ENCODE assay signal across 8 cellular contexts in the genomic region with DNA sequence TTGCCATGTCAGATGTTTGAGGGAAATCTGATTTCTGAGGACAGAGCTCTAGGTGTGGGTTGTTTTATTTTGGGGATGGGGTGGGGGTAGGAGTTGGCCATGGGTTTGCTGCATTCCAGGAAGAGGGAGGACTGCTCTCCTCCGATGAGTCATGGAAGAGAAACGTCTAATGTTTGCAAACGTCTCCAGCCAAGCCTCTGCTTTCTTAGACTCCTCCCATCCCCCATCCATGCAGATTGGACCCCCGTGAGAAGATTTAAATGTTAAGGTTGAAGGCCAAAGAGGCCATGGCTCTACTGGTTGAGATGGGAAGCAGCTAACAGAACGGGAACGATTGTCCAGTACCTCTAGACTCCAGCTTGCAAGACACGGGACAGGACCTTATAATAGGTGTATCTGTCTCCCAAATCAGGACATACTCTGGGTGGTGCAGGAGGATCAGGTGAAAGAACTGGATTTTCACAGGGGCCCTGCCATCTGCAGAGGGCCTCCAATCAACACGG. TPM values are rescaled to one million over a fixed set of nuclear protein-coding genes. Genes with fewer than 3 reads are reported as not detected.
DNase-seq lines count a peak whose midpoint lies in the region; ATAC-seq and TF ChIP-seq lines count a peak whose summit lies in the region.

No MANE protein-coding gene starts in this region.

- ATAC-seq in RWPE2 (ENCODE audit: low read depth), result peak; percentile 83
- no peak for ATAC-seq in HG03280 (IDR thresholded peaks at IDR 0.05; ENCODE audit: unreplicated experiment)
- ATAC-seq in GM19395 (IDR thresholded peaks at IDR 0.05; ENCODE audit: unreplicated experiment), result no peak

- H3K9me3 Mint-ChIP-seq in progenitor cell of endocrine pancreas (ENCODE audit: low read depth), result no peaks in the 10 kb centered on the region

- H3K4me3 ChIP-seq in RWPE2 (ENCODE audit: severe bottlenecking), result no peak overlapping the region
- H3K4me3 ChIP-seq in fibroblast of the aortic adventitia (ENCODE audit: low read depth, low read length), result no peak overlapping the region

- no peaks in the 10 kb centered on the region for H3K9me3 ChIP-seq in RWPE2 (ENCODE audit: severe bottlenecking)

- TF ChIP-seq CTCF in RWPE2 (IDR thresholded peaks at IDR 0.05; ENCODE audit: poor library complexity, severe bottlenecking), result no peak
- TF ChIP-seq CTCF in fibroblast of the aortic adventitia (IDR thresholded peaks at IDR 0.05; ENCODE audit: insufficient read depth, low read length), result no peak
- no peak for TF ChIP-seq CTCF in progenitor cell of endocrine pancreas (IDR thresholded peaks at IDR 0.05; ENCODE audit: unreplicated experiment)

- peaks cover 2% of the 10 kb centered on the region for H3K36me3 Mint-ChIP-seq in progenitor cell of endocrine pancreas (ENCODE audit: insufficient read depth)

- H3K27ac Mint-ChIP-seq in progenitor cell of endocrine pancreas, result peak overlapping the region; percentile 59

- peak overlapping the region; percentile 94 for H3K27ac ChIP-seq in RWPE2 (ENCODE audit: poor library complexity, severe bottlenecking)

- peaks cover 16% of the 10 kb centered on the region for H3K4me1 Mint-ChIP-seq in progenitor cell of endocrine pancreas (ENCODE audit: low read depth)

- DNase-seq in ELR (ENCODE audit: low read depth) (peak; percentile 83), RWPE2 (ENCODE audit: low spot score) (no peak), fibroblast of the aortic adventitia (ENCODE audit: low read depth) (peak; percentile 85), progenitor cell of endocrine pancreas (ENCODE audit: low spot score, unreplicated experiment) (no peak)
- no peak for DNase-seq in activated naive CD4-positive, alpha-beta T cell treated with anti-CD3 and anti-CD28 coated beads, Interleukin-2, amount 50 U/mL, for 16 hours
- DNase-seq in activated CD4-positive, CD25-positive, alpha-beta regulatory T cell treated with anti-CD3 and anti-CD28 coated beads, Interleukin-2, amount 50 U/mL, for 72 hours, result no peak

- H3K4me1 ChIP-seq in RWPE2 (ENCODE audit: insufficient read depth, poor library complexity, severe bottlenecking), result peaks cover 40% of the 10 kb centered on the region

- H3K27me3 Mint-ChIP-seq in progenitor cell of endocrine pancreas, result no peaks in the 10 kb centered on the region

- H3K36me3 ChIP-seq in RWPE2 (ENCODE audit: low read depth), result no peaks in the 10 kb centered on the region

- H3K4me3 Mint-ChIP-seq in progenitor cell of endocrine pancreas (ENCODE audit: low read depth), result no peak overlapping the region

- H3K27me3 ChIP-seq in RWPE2 (ENCODE audit: insufficient read depth, poor library complexity, severe bottlenecking), result no peaks in the 10 kb centered on the region

RNA-seq across cellular contexts. Expression of gene ATP2A2, which starts 11.4 kb away (rescaled TPM):
- 99.7 and 139 TPM in 2 replicates for total RNA-seq in fibroblast of the aortic adventitia (ENCODE audit: low replicate concordance)
- total RNA-seq in progenitor cell of endocrine pancreas, result 167 and 175 TPM in 2 replicates

Comparison
In these comparisons a context has a peak if more than half of its experiments do, and no peak if none do; other contexts are left out.
1. DNase-seq: peak in ELR (single experiment) and fibroblast of the aortic adventitia (single experiment); none in RWPE2 (single experiment), progenitor cell of endocrine pancreas (single experiment), activated naive CD4-positive, alpha-beta T cell treated with anti-CD3 and anti-CD28 coated beads, Interleukin-2, amount 50 U/mL, for 16 hours (single experiment) and activated CD4-positive, CD25-positive, alpha-beta regulatory T cell treated with anti-CD3 and anti-CD28 coated beads, Interleukin-2, amount 50 U/mL, for 72 hours (single experiment).